Comparison of ENCODE assay signal across 21 cellular contexts in the genomic region with DNA sequence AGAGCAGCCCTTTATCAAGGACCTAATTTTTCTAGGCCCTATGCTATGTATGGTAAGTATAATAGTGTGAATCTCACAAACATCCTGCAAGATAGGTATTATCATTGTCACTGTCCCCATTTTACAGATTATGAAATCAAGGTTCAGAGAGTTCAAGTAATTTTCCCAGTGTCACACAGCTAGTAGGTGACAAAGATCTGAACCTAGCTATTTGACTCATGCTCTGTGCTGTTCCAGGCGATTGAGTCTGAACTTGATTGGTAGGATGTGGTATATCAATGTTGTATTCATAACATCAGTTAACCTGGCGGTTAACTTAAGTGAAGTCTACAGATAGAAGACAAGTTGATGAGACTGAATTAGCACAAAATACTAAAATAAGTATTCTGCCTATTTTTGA.
DNase-seq lines count a peak whose midpoint lies in the region; ATAC-seq lines count a peak whose summit lies in the region.
"Had no signal": no experiment of that assay in that cellular context is flagged by ENCODE, and none has a peak within 500 bp of the region (broad histone marks: within the 10 kb centered on the region; RNA-seq: fewer than 3 reads in every experiment).

No MANE protein-coding gene starts in this region.

- H3K27me3 Mint-ChIP-seq in activated naive CD8-positive, alpha-beta T cell: no peaks in the 10 kb centered on the region
- no peaks in the 10 kb centered on the region for H3K27me3 Mint-ChIP-seq in activated naive CD8-positive, alpha-beta T cell treated with anti-CD3 and anti-CD28 coated beads for 36 hours
- H3K27me3 Mint-ChIP-seq in activated T-helper 17 cell treated with anti-CD3 and anti-CD28 coated beads, Interleukin-2, amount 50 U/mL, for 72 hours: no peaks in the 10 kb centered on the region

- peaks cover 41% of the 10 kb centered on the region for H3K4me1 Mint-ChIP-seq in activated naive CD8-positive, alpha-beta T cell (ENCODE audit: low read depth)
- peaks cover 24% of the 10 kb centered on the region for H3K4me1 Mint-ChIP-seq in activated naive CD8-positive, alpha-beta T cell treated with anti-CD3 and anti-CD28 coated beads for 36 hours
- peaks cover 24% of the 10 kb centered on the region for H3K4me1 Mint-ChIP-seq in activated T-helper 17 cell treated with anti-CD3 and anti-CD28 coated beads, Interleukin-2, amount 50 U/mL, for 72 hours
- H3K4me1 Mint-ChIP-seq: neural crest cell had no signal

- no peaks in the 10 kb centered on the region for H3K9me3 Mint-ChIP-seq in activated naive CD8-positive, alpha-beta T cell (ENCODE audit: low read depth)
- no peaks in the 10 kb centered on the region for H3K9me3 Mint-ChIP-seq in activated naive CD8-positive, alpha-beta T cell treated with anti-CD3 and anti-CD28 coated beads for 36 hours
- no peaks in the 10 kb centered on the region for H3K9me3 Mint-ChIP-seq in activated T-helper 17 cell treated with anti-CD3 and anti-CD28 coated beads, Interleukin-2, amount 50 U/mL, for 72 hours
- H3K9me3 Mint-ChIP-seq: neural crest cell had no signal

- peak; percentile 82 for ATAC-seq in GM18868 (IDR thresholded peaks at IDR 0.05; ENCODE audit: unreplicated experiment)
- ATAC-seq in activated T-helper 17 cell treated with anti-CD3 and anti-CD28 coated beads, Interleukin-2, amount 50 U/mL, for 72 hours (replicated peaks): peak; percentile 97
- no peak for ATAC-seq in HG03159 (IDR thresholded peaks at IDR 0.05; ENCODE audit: unreplicated experiment)
- ATAC-seq: right cardiac atrium had no signal

- peak overlapping the region; percentile 4 for H3K27ac Mint-ChIP-seq in activated naive CD8-positive, alpha-beta T cell
- no peak overlapping the region for H3K27ac Mint-ChIP-seq in activated naive CD8-positive, alpha-beta T cell treated with anti-CD3 and anti-CD28 coated beads for 36 hours
- H3K27ac Mint-ChIP-seq in activated T-helper 17 cell treated with anti-CD3 and anti-CD28 coated beads, Interleukin-2, amount 50 U/mL, for 72 hours: no peak overlapping the region

- H3K36me3 Mint-ChIP-seq in activated naive CD8-positive, alpha-beta T cell: peaks cover 12% of the 10 kb centered on the region
- peaks cover 4% of the 10 kb centered on the region for H3K36me3 Mint-ChIP-seq in activated naive CD8-positive, alpha-beta T cell treated with anti-CD3 and anti-CD28 coated beads for 36 hours
- H3K36me3 Mint-ChIP-seq in activated T-helper 17 cell treated with anti-CD3 and anti-CD28 coated beads, Interleukin-2, amount 50 U/mL, for 72 hours (ENCODE audit: low read depth): no peaks in the 10 kb centered on the region

- no peak for DNase-seq in activated naive CD8-positive, alpha-beta T cell treated with anti-CD3 and anti-CD28 coated beads for 36 hours
- DNase-seq in NCI-H2196 treated with DMSO at 0.1 percent for 48 hours (lab: John Stamatoyannopoulos, UW; ENCODE audit: unreplicated experiment) (no peak), glomerular visceral epithelial cell (ENCODE audit: extremely low spot score) (no peak)
- no peak for DNase-seq in activated effector memory CD4-positive, alpha-beta T cell treated with anti-CD3 and anti-CD28 coated beads, Interleukin-2, amount 50 U/mL, for 16 hours
- DNase-seq: C1 segment of cervical spinal cord; Calu3; dermis blood vessel endothelial cell; esophagus squamous epithelium; foreskin melanocyte; H7; NCI-H1417 treated with DMSO at 0.1 percent for 48 hours; NCI-H2081 treated with DMSO at 0.1 percent for 48 hours; NCI-H446; right cardiac atrium; stimulated activated CD4-positive, alpha-beta T cell treated with anti-CD3 and anti-CD28 coated beads, Interleukin-12 subunit alpha, Interleukin-12 subunit beta, amount 100 ng/mL, for 4 hours; stimulated activated CD4-positive, alpha-beta T cell treated with anti-CD3 and anti-CD28 coated beads, Interleukin-4, amount 100 ng/mL, for 1 hour had no signal

- no peak overlapping the region for H3K4me3 Mint-ChIP-seq in activated naive CD8-positive, alpha-beta T cell
- H3K4me3 Mint-ChIP-seq in activated naive CD8-positive, alpha-beta T cell treated with anti-CD3 and anti-CD28 coated beads for 36 hours: no peak overlapping the region
- H3K4me3 Mint-ChIP-seq in activated T-helper 17 cell treated with anti-CD3 and anti-CD28 coated beads, Interleukin-2, amount 50 U/mL, for 72 hours: no peak overlapping the region
- H3K4me3 Mint-ChIP-seq: neural crest cell had no signal
